In the genomic region with DNA sequence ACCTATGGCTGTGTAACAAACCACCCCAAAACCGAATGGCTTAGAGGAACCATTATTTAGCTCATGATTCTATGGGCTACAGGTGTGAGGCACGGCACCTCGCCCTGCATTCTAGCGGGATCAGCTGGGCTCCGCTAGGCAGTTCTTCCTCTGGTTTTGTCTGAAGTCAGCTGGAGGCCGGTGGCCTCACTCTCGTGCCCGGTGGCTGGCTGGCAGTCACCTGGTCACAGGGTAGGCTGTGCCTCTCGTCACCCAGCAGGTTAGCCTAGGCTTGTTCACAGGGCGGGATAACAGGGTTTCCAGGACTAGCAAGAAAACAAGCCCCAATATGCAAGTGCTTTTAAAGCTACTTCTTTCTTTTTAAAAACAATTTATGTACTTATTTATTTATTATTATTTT, we compare ENCODE assay signal across 9 cellular contexts.
"Had no signal": no experiment of that assay in that cellular context is flagged by ENCODE, and none has a peak within 500 bp of the region (broad histone marks: within the 10 kb centered on the region; RNA-seq: fewer than 3 reads in every experiment).

No MANE protein-coding gene starts in this region.

- H3K4me3 ChIP-seq: GM23338, HAP-1, K562 had no signal

- DNase-seq: HFFc6, IMR-90 had no signal

- H3K9me3 ChIP-seq: HAP-1 had no signal

- H3K4me3 Mint-ChIP-seq: GM23338, HFFc6 had no signal

- H3K36me3 ChIP-seq: HAP-1 had no signal

- H3K9me3 Mint-ChIP-seq: GM23338, HFFc6 had no signal

- H3K4me1 ChIP-seq: HAP-1 had no signal

- ATAC-seq: GM23338, HCT116, K562 had no signal

- FAIRE-seq: H1, H54, HTR-8/SVneo, K562 had no signal

- H3K4me1 Mint-ChIP-seq: GM23338 had no signal

- H3K27ac Mint-ChIP-seq: GM23338, HFFc6 had no signal
